ENCODE assay signal across 26 cellular contexts in the genomic region with DNA sequence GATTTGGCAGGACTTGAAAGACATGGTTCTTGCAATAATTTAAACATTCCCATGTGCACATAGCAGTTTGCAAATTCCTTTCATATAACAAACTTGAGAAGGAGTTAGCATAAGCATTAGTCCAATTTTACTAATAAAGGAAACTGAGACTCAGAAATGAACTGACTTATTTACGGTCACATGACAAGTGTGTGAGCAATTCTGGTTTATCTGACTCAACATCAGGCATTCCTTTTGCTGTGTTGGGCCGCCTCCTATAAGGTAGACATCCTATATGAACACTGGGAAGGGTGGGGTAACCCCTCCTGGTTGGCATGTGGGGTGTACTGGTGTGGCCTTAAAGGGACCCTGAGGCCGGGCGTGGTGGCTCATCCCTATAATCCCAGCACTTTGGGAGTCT. TPM values are rescaled to one million over a fixed set of nuclear protein-coding genes. Genes with fewer than 3 reads are reported as not detected.
"Had no signal": no experiment of that assay in that cellular context is flagged by ENCODE, and none has a peak within 500 bp of the region (broad histone marks: within the 10 kb centered on the region; RNA-seq: fewer than 3 reads in every experiment).

No MANE protein-coding gene starts in this region.

- H3K27me3 Mint-ChIP-seq: central memory CD8-positive, alpha-beta T cell had no signal

- H3K36me3 Mint-ChIP-seq: activated CD8-positive, alpha-beta memory T cell treated with anti-CD3 and anti-CD28 coated beads, Interleukin-2, amount 10 ng/mL, durations not matched to agents 7 days and 5 days; activated naive CD8-positive, alpha-beta T cell treated with anti-CD3 and anti-CD28 coated beads, Interleukin-2, amount 10 ng/mL, durations not matched to agents 7 days and 5 days; brain; T-cell had no signal

- DNase-seq: activated B cell treated with CpG ODN at 0.5 μM for 24 hours; activated CD4-positive, alpha-beta memory T cell treated with anti-CD3 and anti-CD28 coated beads, Interleukin-2, amount 10 ng/mL, durations not matched to agents 7 days and 5 days; activated CD4-positive, alpha-beta T cell treated with anti-CD3 and anti-CD28 coated beads for 48 hours; activated CD8-positive, alpha-beta memory T cell treated with anti-CD3 and anti-CD28 coated beads, Interleukin-2, amount 10 ng/mL, durations not matched to agents 7 days and 5 days; activated naive CD4-positive, alpha-beta T cell treated with Interleukin-2 at 50 U/mL for 16 hours; activated naive CD8-positive, alpha-beta T cell treated with anti-CD3 and anti-CD28 coated beads, Interleukin-2, amount 10 ng/mL, durations not matched to agents 7 days and 5 days; cortex of kidney; glutamatergic neuron; hippocampal formation; kidney; occipital lobe; stimulated activated CD4-positive, alpha-beta T cell treated with anti-CD3 and anti-CD28 coated beads, Interleukin-2, amount 100 ng/mL, for 24 hours; stimulated activated naive CD8-positive, alpha-beta T cell treated with anti-CD3 and anti-CD28 coated beads, Interleukin-15, Interleukin-2, amounts not matched to agents 100 U/mL and 50 U/mL, for 24 hours; substantia nigra; T-cell; tibial artery had no signal

- ATAC-seq: activated CD8-positive, alpha-beta memory T cell treated with anti-CD3 and anti-CD28 coated beads, Interleukin-2, amount 10 ng/mL, durations not matched to agents 7 days and 5 days; left lobe of liver; stimulated activated naive CD8-positive, alpha-beta T cell treated with anti-CD3 and anti-CD28 coated beads, Interleukin-15, Interleukin-2, amounts not matched to agents 100 U/mL and 50 U/mL, for 24 hours; T-cell had no signal

- H3K27ac ChIP-seq: right atrium auricular region, tibial artery had no signal

- H3K36me3 ChIP-seq: right atrium auricular region, tibial artery had no signal

- H3K9me3 ChIP-seq: right atrium auricular region, tibial artery had no signal

- H3K4me3 ChIP-seq: right atrium auricular region, tibial artery had no signal

- FAIRE-seq: endometrium, kidney had no signal

- H3K4me3 Mint-ChIP-seq: activated B cell treated with CpG ODN at 0.5 μM for 24 hours; activated CD4-positive, alpha-beta memory T cell treated with anti-CD3 and anti-CD28 coated beads, Interleukin-2, amount 10 ng/mL, durations not matched to agents 7 days and 5 days; activated CD8-positive, alpha-beta memory T cell treated with anti-CD3 and anti-CD28 coated beads, Interleukin-2, amount 10 ng/mL, durations not matched to agents 7 days and 5 days; activated naive CD8-positive, alpha-beta T cell treated with anti-CD3 and anti-CD28 coated beads, Interleukin-2, amount 10 ng/mL, durations not matched to agents 7 days and 5 days; central memory CD8-positive, alpha-beta T cell; T-cell had no signal

- H3K4me1 Mint-ChIP-seq: activated B cell treated with CpG ODN at 0.5 μM for 24 hours; activated CD4-positive, alpha-beta memory T cell treated with anti-CD3 and anti-CD28 coated beads, Interleukin-2, amount 10 ng/mL, durations not matched to agents 7 days and 5 days; activated CD8-positive, alpha-beta memory T cell treated with anti-CD3 and anti-CD28 coated beads, Interleukin-2, amount 10 ng/mL, durations not matched to agents 7 days and 5 days; brain; central memory CD8-positive, alpha-beta T cell; T-cell had no signal

- H3K4me1 ChIP-seq: tibial artery had no signal

- H3K27me3 ChIP-seq: right atrium auricular region, tibial artery had no signal

- H3K27ac Mint-ChIP-seq: activated B cell treated with CpG ODN at 0.5 μM for 24 hours; activated CD4-positive, alpha-beta memory T cell treated with anti-CD3 and anti-CD28 coated beads, Interleukin-2, amount 10 ng/mL, durations not matched to agents 7 days and 5 days; activated CD8-positive, alpha-beta memory T cell treated with anti-CD3 and anti-CD28 coated beads, Interleukin-2, amount 10 ng/mL, durations not matched to agents 7 days and 5 days; activated naive CD8-positive, alpha-beta T cell treated with anti-CD3 and anti-CD28 coated beads, Interleukin-2, amount 10 ng/mL, durations not matched to agents 7 days and 5 days; brain; progenitor cell of endocrine pancreas; T-cell had no signal

- H3K9me3 Mint-ChIP-seq: activated CD4-positive, alpha-beta memory T cell treated with anti-CD3 and anti-CD28 coated beads, Interleukin-2, amount 10 ng/mL, durations not matched to agents 7 days and 5 days; activated naive CD8-positive, alpha-beta T cell treated with anti-CD3 and anti-CD28 coated beads, Interleukin-2, amount 10 ng/mL, durations not matched to agents 7 days and 5 days; brain; central memory CD8-positive, alpha-beta T cell; T-cell had no signal

RNA-seq across cellular contexts. Expression of gene SLC1A7, which starts 45.7 kb away (rescaled TPM):
- total RNA-seq: activated B cell treated with CpG ODN at 0.5 μM for 24 hours; activated CD4-positive, alpha-beta memory T cell treated with anti-CD3 and anti-CD28 coated beads, Interleukin-2, amount 10 ng/mL, durations not matched to agents 7 days and 5 days; activated CD8-positive, alpha-beta memory T cell treated with anti-CD3 and anti-CD28 coated beads, Interleukin-2, amount 10 ng/mL, durations not matched to agents 7 days and 5 days; activated naive CD8-positive, alpha-beta T cell treated with anti-CD3 and anti-CD28 coated beads, Interleukin-2, amount 10 ng/mL, durations not matched to agents 7 days and 5 days; kidney; lung microvascular endothelial cell; occipital lobe; progenitor cell of endocrine pancreas; skeletal muscle tissue; urinary bladder had no signal
- polyA plus RNA-seq: neural cell had no signal
